9 cellular contexts compared by ENCODE assay signal in genomic region chr6:111552241-111552744, GRCh38. TPM values are rescaled to one million over a fixed set of nuclear protein-coding genes. Genes with fewer than 3 reads are reported as not detected.
DNase-seq lines count a peak whose midpoint lies in the region; ATAC-seq, FAIRE-seq and TF ChIP-seq lines count a peak whose summit lies in the region.
"Had no signal": no experiment of that assay in that cellular context is flagged by ENCODE, and none has a peak within 500 bp of the region (broad histone marks: within the 10 kb centered on the region; RNA-seq: fewer than 3 reads in every experiment).

No MANE protein-coding gene starts in this region.

- H3K27me3 ChIP-seq in mammary epithelial cell (ENCODE audit: insufficient read depth, low read length) (no peaks in the 10 kb centered on the region), stomach smooth muscle (ENCODE audit: control insufficient read depth in 1 of 2, insufficient read depth in 2 of 2, low read length in 2 of 2) (no peaks in the 10 kb centered on the region)

- in situ Hi-C loops in Caki2 (cut with HindIII; ENCODE audit: low pct_unique_long_range_greater_than_20kb, low sequenced_read_pairs) (no loop called here), mammary epithelial cell (cut with MboI; ENCODE audit: low sequenced_read_pairs in 2 of 2) (no loop called here)

- H3K4me1 ChIP-seq in mammary epithelial cell (ENCODE audit: insufficient read depth, low read length), result peaks cover 36% of the 10 kb centered on the region
- peaks cover 18 to 23% of the 10 kb centered on the region in 2 donors for H3K4me1 ChIP-seq in kidney (ENCODE audit: control insufficient read depth in 1 of 2, insufficient read depth in 1 of 2, low read depth in 1 of 2, low read length in 2 of 2)
- peaks cover 37% of the 10 kb centered on the region for H3K4me1 ChIP-seq in stomach smooth muscle (ENCODE audit: control insufficient read depth, insufficient read depth, low read length)

- no peak for TF ChIP-seq CTCF in mammary epithelial cell (conservative IDR thresholded peaks at IDR 0.05 in 1 of 2, IDR thresholded peaks at IDR 0.05 in 1 of 2; ENCODE audit: extremely low read depth in 1 of 2, insufficient read depth in 1 of 2, low read depth in 1 of 2, low read length in 2 of 2)
- no peak for TF ChIP-seq CTCF in kidney (IDR thresholded peaks at IDR 0.05; ENCODE audit: borderline replicate concordance, extremely low read depth, insufficient read depth)

- peak overlapping the region; percentile 23 for H2AFZ ChIP-seq in mammary epithelial cell (ENCODE audit: low read depth, low read length)

- DNase-seq in Caki2 (ENCODE audit: low read depth) (peak; percentile 96), NCI-H2081 (lab: John Stamatoyannopoulos, UW) (peak; percentile 83 to 95), mammary epithelial cell (peak; percentile 80), kidney (peak; percentile 87)
- DNase-seq in stimulated activated CD4-positive, alpha-beta T cell treated with anti-CD3 and anti-CD28 coated beads, Interleukin-4, amount 100 ng/mL, for 24 hours, result no peak
- DNase-seq in activated naive CD8-positive, alpha-beta T cell treated with anti-CD3 and anti-CD28 coated beads, Interleukin-2, amount 50 U/mL, for 24 hours, result no peak

- no peak for FAIRE-seq in kidney (lab: Jason Lieb, UNC)
- FAIRE-seq: frontal cortex had no signal

- H3K4me1 Mint-ChIP-seq in activated naive CD8-positive, alpha-beta T cell treated with anti-CD3 and anti-CD28 coated beads, Interleukin-2, amount 50 U/mL, for 24 hours, result peaks cover 8% of the 10 kb centered on the region

- dilution Hi-C loops in mammary epithelial cell (cut with HindIII; ENCODE audit: low sequenced_read_pairs), result no loop called here

- no peak overlapping the region for H3K27ac Mint-ChIP-seq in activated naive CD8-positive, alpha-beta T cell treated with anti-CD3 and anti-CD28 coated beads, Interleukin-2, amount 50 U/mL, for 24 hours

- H3K36me3 ChIP-seq in mammary epithelial cell (ENCODE audit: insufficient read depth, low read length) (no peaks in the 10 kb centered on the region), kidney (ENCODE audit: control insufficient read depth in 1 of 2, insufficient read depth in 2 of 2, low read length in 2 of 2) (no peaks in the 10 kb centered on the region), stomach smooth muscle (ENCODE audit: control insufficient read depth in 2 of 2, insufficient read depth in 2 of 2, low read length in 2 of 2) (no peaks in the 10 kb centered on the region)

- H3K9ac ChIP-seq in mammary epithelial cell (ENCODE audit: insufficient read depth, low read length) (no peak overlapping the region), kidney (ENCODE audit: low read length in 2 of 2) (peak overlapping the region in 1 of 2 donors; percentile 47), stomach smooth muscle (ENCODE audit: low read length in 2 of 2) (peak overlapping the region; percentile 23 to 42)

- no peaks in the 10 kb centered on the region for H3K79me2 ChIP-seq in mammary epithelial cell (ENCODE audit: insufficient read depth, low read length)

- intact Hi-C loops in mammary epithelial cell (cut with micrococcal nuclease), result loop anchor here (1.0 kb wide), 1 partner anchor 68 kb away; no protein-coding TSS in a partner anchor
- intact Hi-C loops in kidney (cut with DNase I), result no loop called here

- BruUV-seq in mammary epithelial cell (replicated peaks; lab: Mats Ljungman, UMichigan), result no TSS peak

- peak overlapping the region; percentile 34 for H3K4me2 ChIP-seq in mammary epithelial cell (ENCODE audit: insufficient read depth, low read depth, low read length)

- peaks cover 4% of the 10 kb centered on the region for H3K36me3 Mint-ChIP-seq in activated naive CD8-positive, alpha-beta T cell treated with anti-CD3 and anti-CD28 coated beads, Interleukin-2, amount 50 U/mL, for 24 hours (ENCODE audit: low read depth)

- ATAC-seq in GM18517 (IDR thresholded peaks at IDR 0.05; ENCODE audit: unreplicated experiment), result no peak
- no peak for ATAC-seq in activated naive CD8-positive, alpha-beta T cell treated with anti-CD3 and anti-CD28 coated beads, Interleukin-2, amount 50 U/mL, for 24 hours

- peak overlapping the region; percentile 11 for H3K27ac ChIP-seq in mammary epithelial cell (ENCODE audit: insufficient read depth, low read depth, low read length)
- peak overlapping the region; percentile 77 to 80 for H3K27ac ChIP-seq in kidney (ENCODE audit: low read depth in 2 of 2, low read length in 2 of 2)
- peak overlapping the region; percentile 67 for H3K27ac ChIP-seq in stomach smooth muscle (ENCODE audit: low read length)

- WGBS in mammary epithelial cell (ENCODE audit: low coverage, missing lambda C conversion rate), result 24% methylated on average over 8 of the region's 11 CpGs

- no peaks in the 10 kb centered on the region for H3K27me3 Mint-ChIP-seq in activated naive CD8-positive, alpha-beta T cell treated with anti-CD3 and anti-CD28 coated beads, Interleukin-2, amount 50 U/mL, for 24 hours

- H3K9me3 Mint-ChIP-seq in activated naive CD8-positive, alpha-beta T cell treated with anti-CD3 and anti-CD28 coated beads, Interleukin-2, amount 50 U/mL, for 24 hours, result no peaks in the 10 kb centered on the region

- H3K4me3 ChIP-seq in mammary epithelial cell (replicated peaks in 1 of 3; ENCODE audit: insufficient read depth in 1 of 3, low read depth in 2 of 3, low read length in 3 of 3) (no peak overlapping the region), kidney (ENCODE audit: low read length in 2 of 2) (peak overlapping the region in 1 of 2 donors; percentile 50), stomach smooth muscle (ENCODE audit: low read length in 2 of 2) (peak overlapping the region; percentile 40 to 66)

- CTCF ChIA-PET in mammary epithelial cell (lab: Charles Lee; ENCODE audit: low non-redundant PET), result no interaction called here

- no peaks in the 10 kb centered on the region for H4K20me1 ChIP-seq in mammary epithelial cell (ENCODE audit: insufficient read depth, low read length)

- H3K9me3 ChIP-seq in mammary epithelial cell (replicated peaks; ENCODE audit: insufficient read depth, low read length), result no peaks in the 10 kb centered on the region
- no peaks in the 10 kb centered on the region for H3K9me3 ChIP-seq in kidney (ENCODE audit: control insufficient read depth in 1 of 2, low read length in 2 of 2)
- no peaks in the 10 kb centered on the region for H3K9me3 ChIP-seq in stomach smooth muscle (ENCODE audit: control insufficient read depth in 2 of 2, low read length in 2 of 2)

- H3K4me3 Mint-ChIP-seq in activated naive CD8-positive, alpha-beta T cell treated with anti-CD3 and anti-CD28 coated beads, Interleukin-2, amount 50 U/mL, for 24 hours, result no peak overlapping the region

RNA-seq across cellular contexts. Expression of gene TRAF3IP2, which starts 53.4 kb away (rescaled TPM):
- total RNA-seq in Caki2 (2014; rRNA removed; shearing (Covaris generic); ENCODE audit: low replicate concordance), result 41.7 and 48.9 TPM in 2 replicates
- total RNA-seq in mammary epithelial cell (10 to 100 TPM; 65.8 to 82.2 TPM), kidney (30.0 TPM)
- polyA plus RNA-seq in mammary epithelial cell (63.3 TPM), kidney (ENCODE audit: insufficient read depth, low read depth, low replicate concordance) (15.7 TPM)
- polyA minus RNA-seq in mammary epithelial cell, result 40.0 TPM

Comparison
In these comparisons a context has a peak if more than half of its experiments do, and no peak if none do; other contexts are left out.
1. DNase-seq: peak in Caki2 (single experiment), NCI-H2081 (2 of 2), mammary epithelial cell (single experiment) and kidney (single experiment); none in stimulated activated CD4-positive, alpha-beta T cell treated with anti-CD3 and anti-CD28 coated beads, Interleukin-4, amount 100 ng/mL, for 24 hours (single experiment) and activated naive CD8-positive, alpha-beta T cell treated with anti-CD3 and anti-CD28 coated beads, Interleukin-2, amount 50 U/mL, for 24 hours (single experiment).
2. H3K27ac ChIP-seq: peak in every context shown above with its lines; median percentile 78 in kidney; 67 in stomach smooth muscle; 11 in mammary epithelial cell.
3. H3K4me3 ChIP-seq: peak in stomach smooth muscle (2 of 2); none in mammary epithelial cell (0 of 3).